ENCODE assay signal across 17 cellular contexts in genomic region chr1:228365321-228366061, GRCh38.
"Had no signal": no experiment of that assay in that cellular context is flagged by ENCODE, and none has a peak within 500 bp of the region (broad histone marks: within the 10 kb centered on the region; RNA-seq: fewer than 3 reads in every experiment).

No MANE protein-coding gene starts in this region.

- H3K27ac Mint-ChIP-seq: activated CD8-positive, alpha-beta T cell treated with anti-CD3 and anti-CD28 coated beads, Interleukin-2, amount 10 ng/mL, durations not matched to agents 7 days and 5 days; brain; stimulated activated naive B cell treated with anti-CD40 and anti-IgM and Interleukin-4, amounts not matched to agents 10 μg/mL and 1 μg/mL and 100 μg/mL, for 72 hours; T-cell had no signal

- DNase-seq: activated CD4-positive, alpha-beta T cell treated with anti-CD3 and anti-CD28 coated beads for 4 hours; activated CD8-positive, alpha-beta memory T cell treated with anti-CD3 and anti-CD28 coated beads, Interleukin-2, amount 50 U/mL, for 48 hours; activated CD8-positive, alpha-beta T cell treated with anti-CD3 and anti-CD28 coated beads, Interleukin-2, amount 10 ng/mL, durations not matched to agents 7 days and 5 days; activated naive CD4-positive, alpha-beta T cell treated with anti-CD3 and anti-CD28 coated beads, Interleukin-2, amount 50 U/mL, for 16 hours; amniotic stem cell; esophagus squamous epithelium; foreskin fibroblast; stimulated activated CD4-positive, alpha-beta T cell treated with anti-CD3 and anti-CD28 coated beads, Interleukin-1b, Interleukin-23, amount 100 ng/mL, for 48 hours; stimulated activated naive B cell treated with anti-CD40 and anti-IgM and Interleukin-4, amounts not matched to agents 10 μg/mL and 1 μg/mL and 100 μg/mL, for 72 hours; T-cell; T1000 had no signal

- H3K27ac ChIP-seq: esophagus squamous epithelium, pancreas, SK-N-MC, spleen, suprapubic skin had no signal

- H3K4me3 ChIP-seq: esophagus squamous epithelium, pancreas, SK-N-MC, spleen, suprapubic skin had no signal

- H3K9me3 Mint-ChIP-seq: brain; stimulated activated naive B cell treated with anti-CD40 and anti-IgM and Interleukin-4, amounts not matched to agents 10 μg/mL and 1 μg/mL and 100 μg/mL, for 72 hours; T-cell had no signal

- H3K4me1 Mint-ChIP-seq: brain; stimulated activated naive B cell treated with anti-CD40 and anti-IgM and Interleukin-4, amounts not matched to agents 10 μg/mL and 1 μg/mL and 100 μg/mL, for 72 hours; T-cell had no signal

- H3K9me3 ChIP-seq: esophagus squamous epithelium, pancreas, spleen, suprapubic skin had no signal

- H3K4me3 Mint-ChIP-seq: activated CD8-positive, alpha-beta T cell treated with anti-CD3 and anti-CD28 coated beads, Interleukin-2, amount 10 ng/mL, durations not matched to agents 7 days and 5 days; brain; stimulated activated naive B cell treated with anti-CD40 and anti-IgM and Interleukin-4, amounts not matched to agents 10 μg/mL and 1 μg/mL and 100 μg/mL, for 72 hours; T-cell had no signal

- H3K27me3 Mint-ChIP-seq: brain, T-cell had no signal

- H3K36me3 ChIP-seq: esophagus squamous epithelium, pancreas, spleen, suprapubic skin had no signal

- ATAC-seq: activated CD8-positive, alpha-beta T cell treated with anti-CD3 and anti-CD28 coated beads, Interleukin-2, amount 10 ng/mL, durations not matched to agents 7 days and 5 days; pancreas; right cardiac atrium; stimulated activated naive B cell treated with anti-CD40 and anti-IgM and Interleukin-4, amounts not matched to agents 10 μg/mL and 1 μg/mL and 100 μg/mL, for 72 hours; T-cell had no signal

- H3K27me3 ChIP-seq: pancreas, spleen, suprapubic skin had no signal

- H3K4me1 ChIP-seq: esophagus squamous epithelium, suprapubic skin had no signal
